Comparison of ENCODE assay signal across 17 cellular contexts in the genomic region with DNA sequence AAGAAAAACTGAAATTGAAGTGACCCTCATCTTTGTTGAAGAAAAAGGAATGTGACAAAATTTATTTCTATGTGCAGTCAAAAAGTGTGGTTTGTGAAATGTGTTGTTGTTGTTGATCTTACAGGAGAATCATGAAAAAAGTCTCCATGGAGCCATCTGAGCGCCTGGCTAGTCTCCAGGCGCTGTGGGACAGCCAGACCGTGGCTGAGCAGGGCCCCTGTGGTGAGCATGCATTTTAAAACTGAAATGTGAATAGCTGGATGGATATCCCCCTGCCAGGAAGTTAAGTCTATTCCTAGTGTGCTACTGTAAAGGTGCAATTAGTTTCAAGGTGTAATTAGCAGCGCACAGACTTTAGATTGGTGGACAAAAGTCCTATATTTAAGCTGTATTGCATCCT.
A peak's percentile ranks its signal among the peaks of the same experiment; 100 is the strongest.
DNase-seq lines count a peak whose midpoint lies in the region; ATAC-seq, FAIRE-seq and TF ChIP-seq lines count a peak whose summit lies in the region.
"Had no signal": no experiment of that assay in that cellular context is flagged by ENCODE, and none has a peak within 500 bp of the region (broad histone marks: within the 10 kb centered on the region; RNA-seq: fewer than 3 reads in every experiment).

No MANE protein-coding gene starts in this region.

- intact Hi-C loops in left colon (cut with DNase I, micrococcal nuclease) = no loop called here

- TF ChIP-seq CTCF in astrocyte (IDR thresholded peaks at IDR 0.05; ENCODE audit: insufficient read depth, low read depth, low read length) = no peak

- DNase-seq in H7 (peak; percentile 59), NCI-H2081 treated with DMSO at 0.1 percent for 48 hours (lab: John Stamatoyannopoulos, UW) (peak; percentile 85), astrocyte (ENCODE audit: low read depth) (no peak), myocyte (ENCODE audit: low read depth) (peak; percentile 31), left colon (no peak)
- DNase-seq: activated CD4-positive, alpha-beta T cell treated with anti-CD3 and anti-CD28 coated beads, Interleukin-2, amount 50 U/mL, for 48 hours; activated naive CD4-positive, alpha-beta T cell treated with anti-CD3 and anti-CD28 coated beads, Interleukin-2, amount 10 ng/mL, durations not matched to agents 7 days and 5 days; CD4-positive, alpha-beta memory T cell; colonic mucosa; foreskin fibroblast; HFFc6; Kasumi-1; pancreas; stimulated activated CD4-positive, alpha-beta T cell treated with anti-CD3 and anti-CD28 coated beads, Interleukin-4, amount 100 ng/mL, for 1 hour had no signal

- no peak for FAIRE-seq in astrocyte (lab: Jason Lieb, UNC)
- FAIRE-seq: pancreas had no signal

- H3K79me2 ChIP-seq in astrocyte (ENCODE audit: insufficient read depth, low read length) = no peaks in the 10 kb centered on the region

- peaks cover 7% of the 10 kb centered on the region for H3K36me3 Mint-ChIP-seq in astrocyte (ENCODE audit: low read depth, unreplicated experiment)

- H3K36me3 ChIP-seq in H7 (replicated peaks; ENCODE audit: control insufficient read depth, insufficient read depth, low read length) (no peaks in the 10 kb centered on the region), astrocyte (ENCODE audit: insufficient read depth, low read length) (no peaks in the 10 kb centered on the region)
- H3K36me3 ChIP-seq: colonic mucosa, pancreas had no signal

- H3K4me3 ChIP-seq in H7 (ENCODE audit: insufficient read depth, low read depth, low read length) = no peak overlapping the region
- no peak overlapping the region for H3K4me3 ChIP-seq in astrocyte (ENCODE audit: insufficient read depth, low read depth, low read length)
- H3K4me3 ChIP-seq: colonic mucosa, pancreas had no signal

- peaks cover 3% of the 10 kb centered on the region for H3K9me3 Mint-ChIP-seq in astrocyte (ENCODE audit: unreplicated experiment)
- H3K9me3 Mint-ChIP-seq: HFFc6 had no signal

- ATAC-seq in HG02642 (IDR thresholded peaks at IDR 0.05; ENCODE audit: poor library complexity, unreplicated experiment) = no peak
- ATAC-seq in left colon = no peak
- ATAC-seq in GM19351 (IDR thresholded peaks at IDR 0.05; ENCODE audit: unreplicated experiment) = no peak
- ATAC-seq in GM18873 (IDR thresholded peaks at IDR 0.05; ENCODE audit: low FRiP score, unreplicated experiment) = no peak
- ATAC-seq: pancreas had no signal

- no peak overlapping the region for H2AFZ ChIP-seq in astrocyte (ENCODE audit: low read depth, low read length)

- no peak overlapping the region for H3K4me2 ChIP-seq in astrocyte (ENCODE audit: low read length)

- H3K27me3 Mint-ChIP-seq in astrocyte (ENCODE audit: low read depth, unreplicated experiment) = no peaks in the 10 kb centered on the region
- H3K27me3 Mint-ChIP-seq: activated naive CD4-positive, alpha-beta T cell treated with anti-CD3 and anti-CD28 coated beads, Interleukin-2, amount 10 ng/mL, durations not matched to agents 7 days and 5 days; CD4-positive, alpha-beta memory T cell had no signal

- peak overlapping the region; percentile 67 for H3K27ac Mint-ChIP-seq in astrocyte (ENCODE audit: unreplicated experiment)
- H3K27ac Mint-ChIP-seq: activated naive CD4-positive, alpha-beta T cell treated with anti-CD3 and anti-CD28 coated beads, Interleukin-2, amount 10 ng/mL, durations not matched to agents 7 days and 5 days; HFFc6 had no signal

- H3K4me1 ChIP-seq in astrocyte (ENCODE audit: insufficient read depth, low read length) = no peaks in the 10 kb centered on the region
- H3K4me1 ChIP-seq: colonic mucosa, pancreas had no signal

- H3K4me1 Mint-ChIP-seq in astrocyte (ENCODE audit: low read depth, unreplicated experiment) = peaks cover 27% of the 10 kb centered on the region

- H3K9me3 ChIP-seq in astrocyte (ENCODE audit: insufficient read depth, low read depth, low read length) = no peaks in the 10 kb centered on the region
- H3K9me3 ChIP-seq: colonic mucosa, pancreas had no signal

- H3K27me3 ChIP-seq in H7 (ENCODE audit: control insufficient read depth, insufficient read depth, low read length) (no peaks in the 10 kb centered on the region), astrocyte (ENCODE audit: insufficient read depth, low read length) (no peaks in the 10 kb centered on the region)
- H3K27me3 ChIP-seq: colonic mucosa, pancreas had no signal

- no peak overlapping the region for H3K27ac ChIP-seq in astrocyte (ENCODE audit: low read depth, low read length)
- H3K27ac ChIP-seq: colonic mucosa, pancreas had no signal

- H4K20me1 ChIP-seq in astrocyte (ENCODE audit: insufficient read depth, low read length) = no peaks in the 10 kb centered on the region

- H3K4me3 Mint-ChIP-seq in astrocyte (ENCODE audit: unreplicated experiment) = peak overlapping the region; percentile 18
- H3K4me3 Mint-ChIP-seq: activated naive CD4-positive, alpha-beta T cell treated with anti-CD3 and anti-CD28 coated beads, Interleukin-2, amount 10 ng/mL, durations not matched to agents 7 days and 5 days; CD4-positive, alpha-beta memory T cell; HFFc6 had no signal

- H3K9ac ChIP-seq in astrocyte (ENCODE audit: low read length) = no peak overlapping the region

Comparison
In these comparisons a context has a peak if more than half of its experiments do, and no peak if none do; other contexts are left out.
1. DNase-seq: peak in H7 (single experiment), NCI-H2081 treated with DMSO at 0.1 percent for 48 hours (single experiment) and myocyte (single experiment); none in astrocyte (single experiment) and left colon (0 of 2).